Comparison of ENCODE assay signal across 28 cellular contexts in the genomic region with DNA sequence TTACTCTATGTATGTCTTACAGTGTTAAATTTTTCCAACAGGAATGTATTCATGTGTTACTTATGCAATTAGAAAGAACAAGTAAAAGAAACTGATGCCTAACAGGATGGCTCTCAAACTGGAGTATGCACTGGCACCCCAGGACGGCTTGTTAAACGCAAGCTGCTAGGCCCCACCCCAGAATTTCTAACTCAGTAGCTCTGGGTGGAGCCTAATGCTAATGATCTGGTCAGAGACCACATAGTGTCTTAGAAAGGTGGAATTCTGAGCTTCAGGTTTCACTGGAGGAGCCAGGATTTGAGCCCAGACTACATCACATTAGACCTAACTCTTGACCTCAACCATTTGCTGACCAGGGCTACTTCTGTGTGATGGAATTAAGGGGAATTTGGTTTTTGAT. TPM values are rescaled to one million over a fixed set of nuclear protein-coding genes. Genes with fewer than 3 reads are reported as not detected.
"Had no signal": no experiment of that assay in that cellular context is flagged by ENCODE, and none has a peak within 500 bp of the region (broad histone marks: within the 10 kb centered on the region; RNA-seq: fewer than 3 reads in every experiment).

No MANE protein-coding gene starts in this region.

- H3K4me3 Mint-ChIP-seq: immature natural killer cell; naive thymus-derived CD8-positive, alpha-beta T cell; nephron; neural crest cell; stimulated activated naive B cell treated with anti-CD40 and anti-IgM and Interleukin-4, amounts not matched to agents 10 μg/mL and 1 μg/mL and 100 μg/mL, for 72 hours; stimulated activated naive CD8-positive, alpha-beta T cell treated with anti-CD3 and anti-CD28 coated beads, Interleukin-15, Interleukin-2, amounts not matched to agents 100 ng/mL and 50 ng/mL, for 24 hours had no signal

- H3K9me3 ChIP-seq: left ventricle myocardium inferior, pancreas, prostate gland, suprapubic skin, thoracic aorta, tibial artery, upper lobe of right lung had no signal

- H3K36me3 Mint-ChIP-seq: immature natural killer cell; naive thymus-derived CD8-positive, alpha-beta T cell; stimulated activated naive B cell treated with anti-CD40 and anti-IgM and Interleukin-4, amounts not matched to agents 10 μg/mL and 1 μg/mL and 100 μg/mL, for 72 hours had no signal

- DNase-seq: hippocampal formation; immature natural killer cell; kidney; left colon; left ventricle myocardium inferior; midbrain; naive thymus-derived CD8-positive, alpha-beta T cell; pancreas; posterior cingulate gyrus; retina; right cardiac atrium; stimulated activated CD4-positive, alpha-beta T cell treated with anti-CD3 and anti-CD28 coated beads, Interleukin-12 subunit alpha, Interleukin-12 subunit beta, amount 100 ng/mL, for 4 hours; stimulated activated CD4-positive, alpha-beta T cell treated with anti-CD3 and anti-CD28 coated beads, Interleukin-15, amount 100 ng/mL, for 24 hours; stimulated activated CD4-positive, alpha-beta T cell treated with anti-CD3 and anti-CD28 coated beads, Interleukin-2, amount 100 ng/mL, for 24 hours; stimulated activated CD4-positive, alpha-beta T cell treated with anti-CD3 and anti-CD28 coated beads, Interleukin-4, amount 100 ng/mL, for 1 hour; stimulated activated naive B cell treated with anti-CD40 and anti-IgM and Interleukin-4, amounts not matched to agents 10 μg/mL and 1 μg/mL and 100 μg/mL, for 72 hours; tibial artery; trophoblast cell; upper lobe of right lung had no signal

- H3K27ac Mint-ChIP-seq: immature natural killer cell; naive thymus-derived CD8-positive, alpha-beta T cell; nephron; stimulated activated naive B cell treated with anti-CD40 and anti-IgM and Interleukin-4, amounts not matched to agents 10 μg/mL and 1 μg/mL and 100 μg/mL, for 72 hours; stimulated activated naive CD8-positive, alpha-beta T cell treated with anti-CD3 and anti-CD28 coated beads, Interleukin-15, Interleukin-2, amounts not matched to agents 100 ng/mL and 50 ng/mL, for 24 hours had no signal

- H3K4me3 ChIP-seq: left ventricle myocardium inferior, lung, pancreas, prostate gland, skin epidermis, suprapubic skin, thoracic aorta, upper lobe of right lung had no signal

- H3K9me3 Mint-ChIP-seq: naive thymus-derived CD8-positive, alpha-beta T cell; stimulated activated naive B cell treated with anti-CD40 and anti-IgM and Interleukin-4, amounts not matched to agents 10 μg/mL and 1 μg/mL and 100 μg/mL, for 72 hours; stimulated activated naive CD8-positive, alpha-beta T cell treated with anti-CD3 and anti-CD28 coated beads, Interleukin-15, Interleukin-2, amounts not matched to agents 100 ng/mL and 50 ng/mL, for 24 hours had no signal

- H3K4me1 Mint-ChIP-seq: immature natural killer cell; naive thymus-derived CD8-positive, alpha-beta T cell; nephron; neural crest cell; stimulated activated naive B cell treated with anti-CD40 and anti-IgM and Interleukin-4, amounts not matched to agents 10 μg/mL and 1 μg/mL and 100 μg/mL, for 72 hours had no signal

- H3K36me3 ChIP-seq: left ventricle myocardium inferior, pancreas, prostate gland, suprapubic skin, thoracic aorta, tibial artery, upper lobe of right lung had no signal

- ATAC-seq: left colon; naive thymus-derived CD8-positive, alpha-beta T cell; pancreas; right cardiac atrium; sciatic nerve; stimulated activated naive B cell treated with anti-CD40 and anti-IgM and Interleukin-4, amounts not matched to agents 10 μg/mL and 1 μg/mL and 100 μg/mL, for 72 hours; upper lobe of right lung had no signal

- H3K27me3 ChIP-seq: pancreas, suprapubic skin, tibial artery, upper lobe of right lung had no signal

- H3K4me1 ChIP-seq: left ventricle myocardium inferior, pancreas, prostate gland, tibial artery, upper lobe of right lung had no signal

- H3K27ac ChIP-seq: left ventricle myocardium inferior, pancreas, prostate gland, skin epidermis, suprapubic skin, thoracic aorta, tibial artery, upper lobe of right lung had no signal

RNA-seq across cellular contexts. Expression of gene SHC3, which starts 34.4 kb away (rescaled TPM):
- polyA plus RNA-seq: immature natural killer cell; naive thymus-derived CD8-positive, alpha-beta T cell had no signal
